In genomic region chr1:156590326-156591180, GRCh38 we compare ENCODE assay signal across 1 cellular context.
TF ChIP-seq lines count a peak whose summit lies in the region.

No MANE protein-coding gene starts in this region.

TF ChIP-seq in endothelial cell of umbilical vein, 7 proteins besides CTCF, POLR2A, EP300 and RAD21:
- TF ChIP-seq JUN (IDR thresholded peaks at IDR 0.05; ENCODE audit: borderline replicate concordance, insufficient read depth, insufficient read length, low read depth) (no peak), FOS (IDR thresholded peaks at IDR 0.05; ENCODE audit: borderline replicate concordance, insufficient read depth, low read length) (no peak), MYC (IDR thresholded peaks at IDR 0.05; ENCODE audit: low read depth, low read length) (no peak), MAX (IDR thresholded peaks at IDR 0.05; ENCODE audit: insufficient read depth, insufficient read length) (no peak), GATA2 (IDR thresholded peaks at IDR 0.05; ENCODE audit: insufficient read depth, insufficient read length, low read depth, low read length) (no peak), EZH2 (IDR thresholded peaks at IDR 0.05; ENCODE audit: borderline replicate concordance, low read depth, low read length, severe bottlenecking) (no peak), POLR2AphosphoS5 (IDR thresholded peaks at IDR 0.05; ENCODE audit: insufficient read depth, low read depth, low read length) (no peak)
